Comparison of ENCODE assay signal across 23 cellular contexts in the genomic region with DNA sequence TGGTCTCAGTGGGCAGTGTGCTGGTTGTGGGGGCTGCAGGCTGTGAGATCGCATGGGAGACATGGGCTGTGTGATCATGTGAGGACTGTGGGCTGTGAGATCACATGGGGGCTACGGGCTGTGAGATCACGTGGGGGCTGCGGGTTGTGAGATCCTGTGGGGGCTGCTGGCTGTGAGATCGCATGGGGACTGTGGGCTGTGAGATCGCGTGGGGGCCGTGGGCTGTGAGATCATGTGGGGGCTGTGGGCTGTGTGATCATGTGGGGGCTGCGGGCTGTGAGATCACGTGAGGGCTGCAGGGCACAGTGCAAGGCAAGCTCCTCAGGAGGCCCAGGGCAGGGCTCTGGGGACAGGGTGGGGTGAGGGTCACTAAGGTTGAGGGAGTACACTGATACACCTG.
DNase-seq lines count a peak whose midpoint lies in the region; ATAC-seq, FAIRE-seq and TF ChIP-seq lines count a peak whose summit lies in the region.
"Had no signal": no experiment of that assay in that cellular context is flagged by ENCODE, and none has a peak within 500 bp of the region (broad histone marks: within the 10 kb centered on the region; RNA-seq: fewer than 3 reads in every experiment).

No MANE protein-coding gene starts in this region.

- H3K27me3 ChIP-seq in CD8-positive, alpha-beta T cell (ENCODE audit: insufficient read depth, low read length): no peaks in the 10 kb centered on the region
- H3K27me3 ChIP-seq in GM12878 (replicated peaks in 1 of 2; ENCODE audit: control insufficient read depth in 2 of 2, insufficient read depth in 2 of 2, low read length in 1 of 2) (no peaks in the 10 kb centered on the region), A673 (replicated peaks; ENCODE audit: insufficient read depth, low read depth, low read length, poor library complexity) (no peaks in the 10 kb centered on the region), GM23338 (ENCODE audit: insufficient read depth) (no peaks in the 10 kb centered on the region)
- H3K27me3 ChIP-seq: SJCRH30 had no signal

- DNase-seq in A549 (ENCODE audit: low read depth in 1 of 2, low spot score in 1 of 2) (no peak), GM12878 (ENCODE audit: low read depth, low spot score) (no peak), nephron progenitor cell (no peak), A673 (ENCODE audit: low spot score) (no peak), COLO668 (lab: John Stamatoyannopoulos, UW; ENCODE audit: unreplicated experiment) (no peak), HUDEP-2 (lab: John Stamatoyannopoulos, UW; ENCODE audit: unreplicated experiment in 76 of 76) (no peak), GM23338 (ENCODE audit: low spot score) (no peak)
- DNase-seq in CD8-positive, alpha-beta T cell: peak in 1 of 7 experiments; percentile 30
- DNase-seq: ACHN; AML-193; CD4-positive, CD25-positive, alpha-beta regulatory T cell; DMS153; EL; Karpas-422; NCI-H1417 treated with DMSO at 0.1 percent for 48 hours; NCI-H1930; NCI-H345; NCI-H524 treated with DMSO at 0.1 percent for 48 hours; PC-9; SJCRH30 had no signal

- no peaks in the 10 kb centered on the region for H3K9me2 ChIP-seq in GM23338 (ENCODE audit: insufficient read depth)

- CTCF ChIA-PET in A549 (lab: Yijun Ruan, JAX) (interaction anchor here (1.1 to 1.8 kb wide), 3 partner anchors 10 to 27 kb away, joined by 3 to 8 read pairs (median 3); no protein-coding TSS in a partner anchor), GM12878 (lab: Yijun Ruan, JAX) (no interaction called here), A673 (lab: Charles Lee) (no interaction called here)
- CTCF ChIA-PET in CD8-positive, alpha-beta T cell (lab: Charles Lee): no interaction called here

- H3K9me3 ChIP-seq in A549 (no peaks in the 10 kb centered on the region), GM12878 (replicated peaks; ENCODE audit: control insufficient read depth, insufficient read depth, low read length) (no peaks in the 10 kb centered on the region), A673 (ENCODE audit: low read depth, low read length, poor library complexity, severe bottlenecking) (no peaks in the 10 kb centered on the region)
- H3K9me3 ChIP-seq in CD8-positive, alpha-beta T cell (ENCODE audit: low read length): no peaks in the 10 kb centered on the region
- H3K9me3 ChIP-seq: SJCRH30 had no signal

- H3K9me3 Mint-ChIP-seq in CD8-positive, alpha-beta T cell: no peaks in the 10 kb centered on the region
- H3K9me3 Mint-ChIP-seq in nephron progenitor cell: no peaks in the 10 kb centered on the region
- peaks cover 4% of the 10 kb centered on the region; the same call in 2 of the 3 replicates for H3K9me3 Mint-ChIP-seq in GM23338

- H4K20me1 ChIP-seq in GM12878 (ENCODE audit: control insufficient read depth, insufficient read depth) (no peaks in the 10 kb centered on the region), GM23338 (replicated peaks; ENCODE audit: insufficient read depth) (no peaks in the 10 kb centered on the region)

- intact Hi-C loops in CD8-positive, alpha-beta T cell (cut with DNase I, micrococcal nuclease): no loop called here
- intact Hi-C loops in GM12878 (cut with micrococcal nuclease; ENCODE audit: unreplicated experiment): no loop called here
- intact Hi-C loops in A673 (cut with micrococcal nuclease; ENCODE audit: unreplicated experiment): no loop called here

- no peaks in the 10 kb centered on the region for H3K36me3 Mint-ChIP-seq in CD8-positive, alpha-beta T cell
- H3K36me3 Mint-ChIP-seq in nephron progenitor cell (ENCODE audit: low read depth) (no peaks in the 10 kb centered on the region), GM23338 (ENCODE audit: low read depth) (no peaks in the 10 kb centered on the region)
- H3K36me3 Mint-ChIP-seq: CD4-positive, CD25-positive, alpha-beta regulatory T cell had no signal

- no peak overlapping the region for H3K9ac ChIP-seq in GM12878 (ENCODE audit: control insufficient read depth, insufficient read depth, low read length)

- ATAC-seq in A549 (no peak), GM12878 (no peak), GM23338 (no peak)
- ATAC-seq in CD8-positive, alpha-beta T cell: peak; percentile 62

- peaks cover 7% of the 10 kb centered on the region for H3K4me1 Mint-ChIP-seq in CD8-positive, alpha-beta T cell (ENCODE audit: low read depth)
- H3K4me1 Mint-ChIP-seq in nephron progenitor cell: peaks cover 27% of the 10 kb centered on the region
- H3K4me1 Mint-ChIP-seq in GM23338: no peaks in the 10 kb centered on the region
- H3K4me1 Mint-ChIP-seq: CD4-positive, CD25-positive, alpha-beta regulatory T cell had no signal

- POLR2A ChIA-PET in A549 (lab: Yijun Ruan, JAX) (no interaction called here), GM12878 (lab: Charles Lee) (no interaction called here), A673 (lab: Charles Lee; ENCODE audit: low non-redundant PET) (no interaction called here)
- POLR2A ChIA-PET in CD8-positive, alpha-beta T cell (lab: Charles Lee): no interaction called here

- H3K4me3 Mint-ChIP-seq in CD8-positive, alpha-beta T cell: no peak overlapping the region
- H3K4me3 Mint-ChIP-seq in nephron progenitor cell (no peak overlapping the region), GM23338 (no peak overlapping the region)
- H3K4me3 Mint-ChIP-seq: CD4-positive, CD25-positive, alpha-beta regulatory T cell had no signal

- in situ Hi-C loops in GM12878 (cut with MboI): no loop called here

- H3K4me3 ChIP-seq in A549 (no peak overlapping the region), GM12878 (no peak overlapping the region), A673 (ENCODE audit: low read depth, low read length, poor library complexity, severe bottlenecking) (no peak overlapping the region), GM23338 (no peak overlapping the region)
- no peak overlapping the region for H3K4me3 ChIP-seq in CD8-positive, alpha-beta T cell (ENCODE audit: low read depth, low read length)
- H3K4me3 ChIP-seq: PC-9, SJCRH30 had no signal

- BruUV-seq in GM12878 (replicated peaks; lab: Mats Ljungman, UMichigan): no TSS peak
- no TSS peak for BruUV-seq in A673 (replicated peaks; lab: Mats Ljungman, UMichigan)

- H3F3A ChIP-seq in GM23338 (replicated peaks; ENCODE audit: low read depth): no peaks in the 10 kb centered on the region

- no peak for TF ChIP-seq POLR2A in A549 (IDR thresholded peaks at IDR 0.05; ENCODE audit: low read length)
- no peak for TF ChIP-seq POLR2A in GM12878 (IDR thresholded peaks at IDR 0.05; ENCODE audit: low read depth, low read length)

- peaks cover 8% of the 10 kb centered on the region for H3K27me3 Mint-ChIP-seq in CD8-positive, alpha-beta T cell (ENCODE audit: low read depth)
- no peaks in the 10 kb centered on the region for H3K27me3 Mint-ChIP-seq in nephron progenitor cell (ENCODE audit: low read depth, poor library complexity)
- H3K27me3 Mint-ChIP-seq in GM23338 (ENCODE audit: insufficient read depth, low read depth, poor library complexity): peaks cover 14% of the 10 kb centered on the region

- TF ChIP-seq CTCF in A549 (IDR thresholded peaks at IDR 0.05) (no peak), GM12878 (IDR thresholded peaks at IDR 0.05 in 2 of 3, conservative IDR thresholded peaks at IDR 0.05 in 1 of 3; ENCODE audit: control insufficient read depth in 2 of 3, extremely low read depth in 1 of 3, insufficient read depth in 1 of 3, low read depth in 3 of 3, low read length in 3 of 3) (no peak), nephron progenitor cell (IDR thresholded peaks at IDR 0.05) (no peak), A673 (conservative IDR thresholded peaks at IDR 0.05; ENCODE audit: low read depth, low read length) (no peak), GM23338 (conservative IDR thresholded peaks at IDR 0.05; ENCODE audit: low read depth in 2 of 2) (no peak)
- TF ChIP-seq CTCF in CD8-positive, alpha-beta T cell (IDR thresholded peaks at IDR 0.05): no peak

- H3K36me3 ChIP-seq in CD8-positive, alpha-beta T cell (ENCODE audit: insufficient read depth, low read length): no peaks in the 10 kb centered on the region
- H3K36me3 ChIP-seq in GM12878 (ENCODE audit: control insufficient read depth in 2 of 2, insufficient read depth in 2 of 2, low read length in 1 of 2): no peaks in the 10 kb centered on the region
- no peaks in the 10 kb centered on the region for H3K36me3 ChIP-seq in A673 (ENCODE audit: insufficient read depth, low read length, poor library complexity, severe bottlenecking)
- H3K36me3 ChIP-seq in GM23338 (ENCODE audit: insufficient read depth): no peaks in the 10 kb centered on the region
- H3K36me3 ChIP-seq: SJCRH30 had no signal

- TF ChIP-seq RAD21 in A549 (conservative IDR thresholded peaks at IDR 0.05 in 1 of 2, IDR thresholded peaks at IDR 0.05 in 1 of 2) (no peak), GM12878 (IDR thresholded peaks at IDR 0.05; ENCODE audit: insufficient read depth, low read depth, low read length) (no peak)

- H3K27ac Mint-ChIP-seq in CD8-positive, alpha-beta T cell: peak overlapping the region; percentile 41
- peak overlapping the region; percentile 91 for H3K27ac Mint-ChIP-seq in nephron progenitor cell
- no peak overlapping the region for H3K27ac Mint-ChIP-seq in GM23338

- H3K4me2 ChIP-seq in A549 (no peak overlapping the region), GM12878 (ENCODE audit: control insufficient read depth, insufficient read depth) (no peak overlapping the region), GM23338 (no peak overlapping the region)
- H3K4me2 ChIP-seq: PC-9 had no signal

- H3K79me2 ChIP-seq in GM12878 (ENCODE audit: control insufficient read depth, insufficient read depth, low read length): no peaks in the 10 kb centered on the region
- H3K79me2 ChIP-seq in GM23338 (replicated peaks; ENCODE audit: insufficient read depth): no peaks in the 10 kb centered on the region

- H3K4me1 ChIP-seq in A549 (no peaks in the 10 kb centered on the region), GM12878 (ENCODE audit: control insufficient read depth, insufficient read depth, low read length) (no peaks in the 10 kb centered on the region), A673 (ENCODE audit: insufficient read depth, low read length, poor library complexity, severe bottlenecking) (no peaks in the 10 kb centered on the region), GM23338 (ENCODE audit: insufficient read depth) (no peaks in the 10 kb centered on the region)
- H3K4me1 ChIP-seq in CD8-positive, alpha-beta T cell (ENCODE audit: insufficient read depth, low read length): no peaks in the 10 kb centered on the region
- H3K4me1 ChIP-seq: SJCRH30 had no signal

- H3K27ac ChIP-seq in A549 (no peak overlapping the region), GM12878 (ENCODE audit: control insufficient read depth, insufficient read depth) (no peak overlapping the region), A673 (ENCODE audit: low read depth, low read length, poor library complexity, severe bottlenecking) (no peak overlapping the region), GM23338 (ENCODE audit: low read depth) (no peak overlapping the region)
- H3K27ac ChIP-seq in CD8-positive, alpha-beta T cell (ENCODE audit: low read depth, low read length): no peak overlapping the region
- H3K27ac ChIP-seq: PC-9, SJCRH30 had no signal

- RAD21 ChIA-PET in GM12878 (lab: Charles Lee; ENCODE audit: unreplicated experiment): no interaction called here

- FAIRE-seq in A549 (lab: Jason Lieb, UNC) (no peak), GM12878 (lab: Jason Lieb, UNC) (no peak)
- FAIRE-seq: GM12891, GM19239, H1 had no signal

- H2AFZ ChIP-seq in GM12878 (ENCODE audit: control insufficient read depth, low read depth, low read length) (no peak overlapping the region), GM23338 (no peak overlapping the region)
- H2AFZ ChIP-seq: PC-9 had no signal

- SMC1A ChIA-PET in GM12878 (lab: Charles Lee; ENCODE audit: uncharacterized antibody, unreplicated experiment): no interaction called here

- WGBS in A549 (ENCODE audit: missing lambda C conversion rate): 47% methylated on average over 7 of the region's 10 CpGs
- WGBS in GM12878 (ENCODE audit: insufficient coverage, insufficient replicate concordance, low lambda C conversion rate, missing lambda C conversion rate): 40% methylated on average over 3 of the region's 10 CpGs

- TF ChIP-seq EP300 in A549 (IDR thresholded peaks at IDR 0.05) (no peak), GM12878 (IDR thresholded peaks at IDR 0.05; ENCODE audit: borderline replicate concordance in 1 of 2, control insufficient read depth in 1 of 2, low read depth in 2 of 2, low read length in 2 of 2) (no peak)

Comparison
In these comparisons a context has a peak if more than half of its experiments do, and no peak if none do; other contexts are left out.
1. Of the 24 proteins assayed by ChIP-seq in both GM12878 and A549: peak only in GM12878: none; only in A549: USF2; in both: none; in neither: 23.